Comparison of ENCODE assay signal across 8 cellular contexts in genomic region chr2:76980067-76980466, GRCh38.
"Had no signal": no experiment of that assay in that cellular context is flagged by ENCODE, and none has a peak within 500 bp of the region (broad histone marks: within the 10 kb centered on the region; RNA-seq: fewer than 3 reads in every experiment).

No MANE protein-coding gene starts in this region.

- H3K27ac ChIP-seq: GM23248, HL-60 had no signal

- ATAC-seq: HCT116, HepG2 had no signal

- FAIRE-seq: HepG2 had no signal

- H3K4me3 ChIP-seq: GM23248, HAP-1 had no signal

- H3K9ac ChIP-seq: GM23248 had no signal

- H3K4me1 ChIP-seq: HAP-1 had no signal

- H3K36me3 ChIP-seq: HAP-1 had no signal

- H2AFZ ChIP-seq: GM23248 had no signal

- H3K9me3 ChIP-seq: HAP-1 had no signal

- DNase-seq: GM23248, GOT3, H7, HFFc6 had no signal
